17 cellular contexts compared by ENCODE assay signal in the genomic region with DNA sequence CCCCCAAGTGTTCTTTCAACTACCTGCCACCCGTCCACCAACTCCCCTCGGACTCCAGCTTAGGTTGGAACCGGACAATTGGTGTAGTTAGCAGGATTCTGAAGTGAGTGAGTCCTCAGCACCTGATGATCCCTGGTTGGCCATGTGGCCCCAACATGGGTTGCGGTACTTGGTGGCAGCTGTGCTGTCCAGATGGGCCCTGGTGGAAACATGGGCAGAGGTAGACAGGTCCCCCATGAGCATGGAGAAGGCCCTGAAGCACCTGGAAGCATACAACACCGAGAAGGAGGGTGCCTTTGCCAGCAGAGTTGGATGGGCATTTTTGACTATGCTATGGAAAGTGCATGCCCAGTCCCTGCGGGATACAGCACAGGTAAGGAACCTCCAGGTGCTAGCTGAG.
"Had no signal": no experiment of that assay in that cellular context is flagged by ENCODE, and none has a peak within 500 bp of the region (broad histone marks: within the 10 kb centered on the region; RNA-seq: fewer than 3 reads in every experiment).

No MANE protein-coding gene starts in this region.

- DNase-seq: colonic mucosa; dermis blood vessel endothelial cell; gastrocnemius medialis; immature natural killer cell; kidney; left cardiac atrium; left ventricle myocardium inferior; lower lobe of right lung; mesenchymal stem cell; midbrain; sigmoid colon; stimulated activated CD4-positive, alpha-beta T cell treated with anti-CD3 and anti-CD28 coated beads, Interleukin-12 subunit alpha, Interleukin-12 subunit beta, amount 100 ng/mL, for 4 hours; stimulated activated naive CD4-positive, alpha-beta T cell treated with Interleukin-2 at 50 U/mL for 16 hours; tibial artery; upper lobe of right lung had no signal

- H3K4me3 ChIP-seq: colonic mucosa, gastrocnemius medialis, left ventricle myocardium inferior, lower lobe of right lung, sigmoid colon, tibial artery, upper lobe of right lung, vagina had no signal

- FAIRE-seq: kidney had no signal

- H3K36me3 ChIP-seq: colonic mucosa, gastrocnemius medialis, left ventricle myocardium inferior, lower lobe of right lung, neutrophil, sigmoid colon, tibial artery, upper lobe of right lung, vagina had no signal

- H3K27me3 ChIP-seq: colonic mucosa, gastrocnemius medialis, neutrophil, sigmoid colon, tibial artery, upper lobe of right lung, vagina had no signal

- H3K27ac ChIP-seq: colonic mucosa, gastrocnemius medialis, left ventricle myocardium inferior, lower lobe of right lung, neutrophil, sigmoid colon, tibial artery, upper lobe of right lung, vagina had no signal

- H3K9me3 ChIP-seq: colonic mucosa, gastrocnemius medialis, left ventricle myocardium inferior, lower lobe of right lung, neutrophil, sigmoid colon, tibial artery, upper lobe of right lung, vagina had no signal

- H3K4me1 ChIP-seq: colonic mucosa, gastrocnemius medialis, left ventricle myocardium inferior, lower lobe of right lung, sigmoid colon, tibial artery, upper lobe of right lung, vagina had no signal
